Comparison of ENCODE assay signal across 21 cellular contexts in the genomic region with DNA sequence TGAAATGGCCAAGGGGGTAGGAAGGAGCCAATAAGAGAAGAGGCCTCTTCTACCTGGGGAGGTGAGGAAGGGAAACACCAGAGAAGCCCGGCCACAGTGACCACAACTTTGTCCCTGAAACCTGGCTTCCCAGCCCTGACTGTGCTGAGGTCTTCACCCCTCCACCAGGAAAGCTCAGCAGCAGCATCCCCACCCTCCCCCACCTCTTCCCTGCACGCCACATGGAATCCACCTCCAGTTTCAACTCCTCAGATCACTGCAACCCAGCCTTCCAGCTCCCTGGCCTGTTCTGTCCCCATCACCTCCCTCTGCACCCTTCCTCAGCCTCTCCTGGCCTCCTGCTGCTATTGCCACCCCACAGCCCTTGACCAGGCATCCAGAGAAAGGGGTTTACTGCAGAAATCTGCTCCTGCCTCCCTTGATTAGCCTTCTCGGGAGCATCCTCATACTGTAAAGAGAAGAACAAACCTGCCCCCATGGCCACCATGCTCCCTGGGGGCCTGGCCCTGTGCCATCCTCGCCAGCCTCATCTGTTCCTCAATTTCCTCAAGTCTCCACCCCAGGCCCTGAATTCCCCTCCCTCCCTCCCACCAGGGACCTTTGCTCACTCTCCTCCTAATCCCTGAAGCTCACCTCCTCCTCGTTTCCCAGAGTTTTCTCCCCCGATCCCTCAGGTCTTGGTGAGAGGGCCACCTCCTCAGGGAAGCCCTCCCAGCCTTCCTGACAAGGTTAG.
"Had no signal": no experiment of that assay in that cellular context is flagged by ENCODE, and none has a peak within 500 bp of the region (broad histone marks: within the 10 kb centered on the region; RNA-seq: fewer than 3 reads in every experiment).

No MANE protein-coding gene starts in this region.

- H3K4me3 ChIP-seq: dorsolateral prefrontal cortex, esophagus muscularis mucosa, gastrocnemius medialis, left lung, lower lobe of right lung, ovary, right atrium auricular region, sigmoid colon, skin epidermis, stomach, upper lobe of left lung, vagina had no signal

- ATAC-seq: gastrocnemius medialis, left lung, lower lobe of right lung had no signal

- DNase-seq: cortex of kidney; dorsolateral prefrontal cortex; effector memory CD4-positive, alpha-beta T cell; gastrocnemius medialis; glutamatergic neuron; left lung; lower lobe of right lung; midbrain; ovary; sigmoid colon; stimulated activated CD4-positive, alpha-beta T cell treated with anti-CD3 and anti-CD28 coated beads, Interleukin-12 subunit alpha, Interleukin-12 subunit beta, amount 100 ng/mL, for 4 hours; stimulated activated naive CD4-positive, alpha-beta T cell; stomach; upper lobe of left lung had no signal

- H3K27ac Mint-ChIP-seq: memory B cell, nephron had no signal

- H3K36me3 ChIP-seq: esophagus muscularis mucosa, gastrocnemius medialis, left lung, lower lobe of right lung, ovary, right atrium auricular region, sigmoid colon, stomach, upper lobe of left lung, vagina had no signal

- H3K36me3 Mint-ChIP-seq: memory B cell had no signal

- H3K4me1 Mint-ChIP-seq: memory B cell had no signal

- H3K4me3 Mint-ChIP-seq: memory B cell, nephron had no signal

- H3K4me1 ChIP-seq: esophagus muscularis mucosa, gastrocnemius medialis, left lung, lower lobe of right lung, right atrium auricular region, sigmoid colon, stomach, upper lobe of left lung, vagina had no signal

- H3K27me3 ChIP-seq: gastrocnemius medialis, ovary, right atrium auricular region, upper lobe of left lung, vagina had no signal

- H3K27ac ChIP-seq: dorsolateral prefrontal cortex, epithelial cell of prostate, esophagus muscularis mucosa, gastrocnemius medialis, left lung, lower lobe of right lung, ovary, right atrium auricular region, sigmoid colon, stomach, upper lobe of left lung, vagina had no signal

- H3K9me3 ChIP-seq: esophagus muscularis mucosa, gastrocnemius medialis, lower lobe of right lung, ovary, right atrium auricular region, upper lobe of left lung, vagina had no signal

- H3K9me3 Mint-ChIP-seq: nephron had no signal
